ENCODE assay signal across 8 cellular contexts in the genomic region with DNA sequence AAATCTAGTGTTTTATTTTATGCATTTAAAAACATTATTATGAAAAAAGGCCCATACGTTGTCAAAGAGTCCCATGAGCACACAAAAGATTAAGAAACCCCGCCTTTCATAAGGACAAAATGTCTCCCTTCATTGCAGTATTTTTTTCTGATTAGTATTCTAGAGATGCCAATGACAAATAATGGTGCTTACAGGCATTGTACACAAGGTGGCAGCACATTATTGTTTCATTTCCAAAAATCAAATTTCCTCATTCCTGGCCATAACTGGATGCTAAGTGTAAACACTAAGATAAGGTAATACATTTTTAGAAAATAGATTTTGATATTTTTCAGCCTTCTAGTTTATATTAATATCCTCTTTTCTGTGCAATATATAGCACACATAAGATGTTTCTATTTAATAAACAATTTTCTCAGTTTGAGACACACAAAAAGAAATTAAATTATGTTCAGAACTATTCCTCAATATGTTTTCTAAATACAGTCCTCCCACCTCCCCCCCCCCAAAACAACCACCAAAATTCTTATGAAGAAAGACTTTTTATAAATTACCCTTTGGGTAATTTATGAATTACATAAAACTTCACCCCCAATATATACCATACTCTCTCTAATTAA. TPM values are rescaled to one million over a fixed set of nuclear protein-coding genes. Genes with fewer than 3 reads are reported as not detected.
DNase-seq lines count a peak whose midpoint lies in the region; ATAC-seq and TF ChIP-seq lines count a peak whose summit lies in the region.

No MANE protein-coding gene starts in this region.

- intact Hi-C loops in activated CD8-positive, alpha-beta T cell treated with anti-CD3 and anti-CD28 coated beads for 36 hours (cut with micrococcal nuclease), result loop anchor here (2.0 to 10.0 kb wide), 2 partner anchors 276 to 746 kb away; no protein-coding TSS in a partner anchor
- intact Hi-C loops in lower lobe of right lung (cut with DNase I), result no loop called here

- no peak overlapping the region for H3K4me3 ChIP-seq in choroid plexus epithelial cell (ENCODE audit: low read depth, low read length)
- H3K4me3 ChIP-seq in lower lobe of right lung, result no peak overlapping the region

- H3K4me1 Mint-ChIP-seq in activated CD8-positive, alpha-beta T cell treated with anti-CD3 and anti-CD28 coated beads for 36 hours (ENCODE audit: low read depth), result no peaks in the 10 kb centered on the region
- no peaks in the 10 kb centered on the region for H3K4me1 Mint-ChIP-seq in activated CD8-positive, alpha-beta T cell treated with anti-CD3 and anti-CD28 coated beads, Interleukin-2, amount 10 ng/mL, durations not matched to agents 7 days and 5 days (ENCODE audit: low read depth)

- H3K36me3 ChIP-seq in lower lobe of right lung, result no peaks in the 10 kb centered on the region

- CTCF ChIA-PET in activated CD8-positive, alpha-beta T cell treated with anti-CD3 and anti-CD28 coated beads for 36 hours (lab: Charles Lee), result interaction anchor here (0.7 to 1.7 kb wide), 5 partner anchors 13 to 340 kb away, joined by 3 to 11 read pairs (median 7); no protein-coding TSS in a partner anchor
- CTCF ChIA-PET in activated CD8-positive, alpha-beta T cell treated with anti-CD3 and anti-CD28 coated beads, Interleukin-2, amount 10 ng/mL, durations not matched to agents 7 days and 5 days (lab: Charles Lee), result interaction anchor here (1.0 to 2.2 kb wide), 5 partner anchors 59 to 277 kb away, joined by 3 to 8 read pairs (median 3); no protein-coding TSS in a partner anchor

- no peaks in the 10 kb centered on the region for H3K4me1 ChIP-seq in lower lobe of right lung

- TF ChIP-seq CTCF in activated CD8-positive, alpha-beta T cell treated with anti-CD3 and anti-CD28 coated beads for 36 hours (IDR thresholded peaks at IDR 0.05), result peak; percentile 87
- TF ChIP-seq CTCF in choroid plexus epithelial cell (conservative IDR thresholded peaks at IDR 0.05; ENCODE audit: low read depth, low read length), result peak; percentile 68
- TF ChIP-seq CTCF in lower lobe of right lung (IDR thresholded peaks at IDR 0.05), result peak; percentile 79

- H3K9me3 ChIP-seq in lower lobe of right lung, result no peaks in the 10 kb centered on the region

- peaks cover 4% of the 10 kb centered on the region for H3K27me3 Mint-ChIP-seq in activated CD8-positive, alpha-beta T cell treated with anti-CD3 and anti-CD28 coated beads for 36 hours
- H3K27me3 Mint-ChIP-seq in activated CD8-positive, alpha-beta T cell treated with anti-CD3 and anti-CD28 coated beads, Interleukin-2, amount 10 ng/mL, durations not matched to agents 7 days and 5 days (ENCODE audit: low read depth), result peaks cover 8% of the 10 kb centered on the region

- H3K9me3 Mint-ChIP-seq in activated CD8-positive, alpha-beta T cell treated with anti-CD3 and anti-CD28 coated beads for 36 hours, result no peaks in the 10 kb centered on the region
- no peaks in the 10 kb centered on the region for H3K9me3 Mint-ChIP-seq in activated CD8-positive, alpha-beta T cell treated with anti-CD3 and anti-CD28 coated beads, Interleukin-2, amount 10 ng/mL, durations not matched to agents 7 days and 5 days (ENCODE audit: insufficient read depth)

- POLR2A ChIA-PET in activated CD8-positive, alpha-beta T cell treated with anti-CD3 and anti-CD28 coated beads for 36 hours (lab: Charles Lee), result no interaction called here
- POLR2A ChIA-PET in activated CD8-positive, alpha-beta T cell treated with anti-CD3 and anti-CD28 coated beads, Interleukin-2, amount 10 ng/mL, durations not matched to agents 7 days and 5 days (lab: Charles Lee), result no interaction called here

- no peak overlapping the region for H3K27ac ChIP-seq in lower lobe of right lung

- H3K27ac Mint-ChIP-seq in activated CD8-positive, alpha-beta T cell treated with anti-CD3 and anti-CD28 coated beads for 36 hours, result no peak overlapping the region
- H3K27ac Mint-ChIP-seq in activated CD8-positive, alpha-beta T cell treated with anti-CD3 and anti-CD28 coated beads, Interleukin-2, amount 10 ng/mL, durations not matched to agents 7 days and 5 days, result no peak overlapping the region

- H3K4me3 Mint-ChIP-seq in activated CD8-positive, alpha-beta T cell treated with anti-CD3 and anti-CD28 coated beads for 36 hours, result no peak overlapping the region
- no peak overlapping the region for H3K4me3 Mint-ChIP-seq in activated CD8-positive, alpha-beta T cell treated with anti-CD3 and anti-CD28 coated beads, Interleukin-2, amount 10 ng/mL, durations not matched to agents 7 days and 5 days

- DNase-seq in activated CD8-positive, alpha-beta T cell treated with anti-CD3 and anti-CD28 coated beads for 36 hours, result no peak
- no peak for DNase-seq in activated CD8-positive, alpha-beta T cell treated with anti-CD3 and anti-CD28 coated beads, Interleukin-2, amount 10 ng/mL, durations not matched to agents 7 days and 5 days
- DNase-seq in NCI-H748 (lab: John Stamatoyannopoulos, UW; ENCODE audit: unreplicated experiment) (peak; percentile 39), choroid plexus epithelial cell (ENCODE audit: low read depth) (peak; percentile 75), lower lobe of right lung (no peak)

- ATAC-seq in activated CD8-positive, alpha-beta T cell treated with anti-CD3 and anti-CD28 coated beads for 36 hours, result peak; percentile 49
- no peak for ATAC-seq in activated CD8-positive, alpha-beta T cell treated with anti-CD3 and anti-CD28 coated beads, Interleukin-2, amount 10 ng/mL, durations not matched to agents 7 days and 5 days
- peak; percentile 65 for ATAC-seq in HG02938 (IDR thresholded peaks at IDR 0.05; ENCODE audit: unreplicated experiment)
- peak; percentile 72 to 77 for ATAC-seq in lower lobe of right lung
- ATAC-seq in GM21717 (IDR thresholded peaks at IDR 0.05; ENCODE audit: unreplicated experiment), result no peak
- no peak for ATAC-seq in GM19452 (IDR thresholded peaks at IDR 0.05; ENCODE audit: unreplicated experiment)

- H3K27me3 ChIP-seq in lower lobe of right lung (ENCODE audit: low read depth), result no peaks in the 10 kb centered on the region

- H3K36me3 Mint-ChIP-seq in activated CD8-positive, alpha-beta T cell treated with anti-CD3 and anti-CD28 coated beads for 36 hours (ENCODE audit: low read depth), result no peaks in the 10 kb centered on the region
- no peaks in the 10 kb centered on the region for H3K36me3 Mint-ChIP-seq in activated CD8-positive, alpha-beta T cell treated with anti-CD3 and anti-CD28 coated beads, Interleukin-2, amount 10 ng/mL, durations not matched to agents 7 days and 5 days (ENCODE audit: low read depth)

RNA-seq across cellular contexts. Expression of a gene that starts 47.7 kb away (rescaled TPM):
- 1 to 10 TPM; 2.0 to 2.3 TPM for total RNA-seq in activated CD8-positive, alpha-beta T cell treated with anti-CD3 and anti-CD28 coated beads for 36 hours
- total RNA-seq in activated CD8-positive, alpha-beta T cell treated with anti-CD3 and anti-CD28 coated beads, Interleukin-2, amount 10 ng/mL, durations not matched to agents 7 days and 5 days, result 1 to 10 TPM; 5.5 to 5.6 TPM
- total RNA-seq in lower lobe of right lung, result 6.8 TPM

Comparison
In these comparisons a context has a peak if more than half of its experiments do, and no peak if none do; other contexts are left out.
1. ATAC-seq: peak in activated CD8-positive, alpha-beta T cell treated with anti-CD3 and anti-CD28 coated beads for 36 hours (single experiment), HG02938 (single experiment) and lower lobe of right lung (2 of 2); none in activated CD8-positive, alpha-beta T cell treated with anti-CD3 and anti-CD28 coated beads, Interleukin-2, amount 10 ng/mL, durations not matched to agents 7 days and 5 days (single experiment), GM21717 (single experiment) and GM19452 (single experiment).
2. DNase-seq: peak in NCI-H748 (single experiment) and choroid plexus epithelial cell (single experiment); none in activated CD8-positive, alpha-beta T cell treated with anti-CD3 and anti-CD28 coated beads for 36 hours (single experiment), activated CD8-positive, alpha-beta T cell treated with anti-CD3 and anti-CD28 coated beads, Interleukin-2, amount 10 ng/mL, durations not matched to agents 7 days and 5 days (single experiment) and lower lobe of right lung (single experiment).
3. Peak in every context shown above with its lines, with median percentiles within 50 percentile points of each other: CTCF ChIP-seq.